1 cellular context compared by ENCODE assay signal in the genomic region with DNA sequence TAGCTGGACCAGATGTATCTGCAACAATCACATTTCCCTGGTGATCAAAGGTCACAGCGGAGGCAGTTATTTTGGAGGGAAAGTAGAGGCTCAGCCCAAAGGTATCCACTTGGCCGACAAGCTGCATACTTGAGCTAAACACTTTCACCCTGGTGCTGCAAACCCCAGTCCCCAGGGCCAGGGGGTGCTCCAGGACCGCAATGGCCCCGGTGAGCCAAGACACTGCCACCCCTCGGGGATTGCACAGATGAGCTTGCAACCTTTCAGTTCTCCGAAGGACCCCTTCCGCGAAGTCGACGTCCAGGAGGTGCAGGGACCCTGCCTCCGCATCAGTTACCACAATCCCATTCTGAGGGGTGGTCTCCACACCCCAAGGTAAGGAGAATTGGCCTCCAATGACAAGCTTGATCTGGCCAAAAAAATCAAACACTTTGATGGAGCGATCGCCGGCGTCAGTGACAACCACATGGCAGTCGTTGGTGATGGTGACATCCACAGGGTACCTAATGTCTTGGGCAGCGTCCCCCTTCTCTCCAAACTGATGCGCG.
TF ChIP-seq lines count a peak whose summit lies in the region.

No MANE protein-coding gene starts in this region.

TF ChIP-seq in HepG2, 621 proteins besides CTCF, POLR2A, EP300 and RAD21:
- TF ChIP-seq ZNF496 (CRISPR knock-in tag; IDR thresholded peaks at IDR 0.05; ENCODE audit: insufficient replicate concordance) (no peak), ZNF547 (CRISPR knock-in tag; IDR thresholded peaks at IDR 0.05) (peak; percentile 22; the same call in 1 of the 2 replicates), ZNF788 (CRISPR knock-in tag; IDR thresholded peaks at IDR 0.05; ENCODE audit: borderline replicate concordance) (peak; percentile 20; the same call in 1 of the 2 replicates), ZFYVE20 (CRISPR knock-in tag; IDR thresholded peaks at IDR 0.05; ENCODE audit: borderline replicate concordance, low read depth) (no peak), SMC3 (IDR thresholded peaks at IDR 0.05; ENCODE audit: low read length) (0 out of 2 replicates have a peak, but pooled peaks have one; percentile 22), STAG1 (CRISPR knock-in tag; IDR thresholded peaks at IDR 0.05) (peak; percentile 81), ZNF33B (CRISPR knock-in tag; IDR thresholded peaks at IDR 0.05) (0 out of 2 replicates have a peak, but pooled peaks have one; percentile 78), CENPT (CRISPR knock-in tag; IDR thresholded peaks at IDR 0.05; ENCODE audit: low read depth) (no peak)
